In the genomic region with DNA sequence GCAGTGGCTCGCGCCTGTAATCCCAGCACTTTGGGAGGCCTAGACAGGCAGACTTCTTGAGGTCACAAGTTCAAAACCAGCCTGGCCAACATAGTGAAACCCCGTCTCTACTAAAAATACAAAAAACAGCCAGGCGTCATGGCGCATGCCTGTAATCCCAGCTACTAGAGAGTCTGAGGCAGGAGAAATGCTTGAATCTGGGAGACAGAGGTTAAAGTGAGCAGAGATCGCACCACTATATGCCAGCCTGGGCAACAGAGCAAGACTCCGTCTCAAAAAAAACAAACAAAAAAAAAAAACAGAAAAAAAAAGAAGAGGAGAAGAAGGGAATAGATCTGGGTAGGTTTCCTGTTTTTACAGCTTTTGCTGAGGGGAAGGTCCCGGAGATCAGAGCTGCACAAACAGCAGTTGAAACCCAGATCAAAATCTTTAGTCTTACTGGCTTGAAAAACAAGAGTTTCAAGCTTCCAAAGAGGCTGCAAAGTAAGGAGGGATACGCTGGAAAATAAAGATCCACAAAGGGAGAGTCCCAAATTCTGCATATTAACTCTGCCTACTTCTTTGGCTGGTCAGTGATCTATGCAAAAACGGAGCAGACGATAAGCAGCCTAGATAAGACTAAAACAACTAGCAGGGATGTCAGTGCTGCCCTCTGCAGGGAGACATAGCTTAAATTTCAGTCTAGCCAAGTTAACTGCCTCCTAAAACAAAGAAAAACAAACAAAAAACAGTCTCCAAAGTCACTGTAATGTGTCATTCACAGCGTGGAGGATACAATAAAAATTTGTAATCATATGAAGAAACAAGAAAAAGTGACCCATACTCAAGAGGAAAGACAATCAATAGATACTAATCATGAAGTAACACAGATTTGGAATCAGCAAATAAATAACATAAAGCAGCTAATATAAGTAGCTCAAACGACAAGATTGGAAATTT, we compare ENCODE assay signal across 8 cellular contexts.
DNase-seq lines count a peak whose midpoint lies in the region; ATAC-seq and TF ChIP-seq lines count a peak whose summit lies in the region.

No MANE protein-coding gene starts in this region.

- ATAC-seq in HCT116: peak; percentile 86
- ATAC-seq in HG02588 (IDR thresholded peaks at IDR 0.05; ENCODE audit: unreplicated experiment): no peak

- 0 out of 2 replicates have a peak overlapping the region, but pooled peaks have one; percentile 2 for H3K4me2 ChIP-seq in HCT116 (ENCODE audit: low read length)

- H3K27ac ChIP-seq in HCT116 (ENCODE audit: low read depth, low read length): no peak overlapping the region
- no peak overlapping the region for H3K27ac ChIP-seq in ascending aorta

- no TSS peak for BruUV-seq in HCT116 (replicated peaks; lab: Mats Ljungman, UMichigan)

- H3K36me3 ChIP-seq in BJ (ENCODE audit: control insufficient read depth, insufficient read depth, low read length): no peaks in the 10 kb centered on the region
- H3K36me3 ChIP-seq in HCT116 (ENCODE audit: control insufficient read depth in 1 of 2, insufficient read depth in 2 of 2, low read length in 2 of 2): no peaks in the 10 kb centered on the region
- no peaks in the 10 kb centered on the region for H3K36me3 ChIP-seq in ascending aorta

- no peak for TF ChIP-seq POLR2A in HCT116 (IDR thresholded peaks at IDR 0.05; ENCODE audit: borderline replicate concordance, extremely low read depth, insufficient read depth, insufficient read length)

- peak; percentile 11 for DNase-seq in BJ (ENCODE audit: low read depth)
- peak; percentile 19 for DNase-seq in HCT116 (ENCODE audit: low read depth, low spot score)
- DNase-seq in SK-MEL-5 (ENCODE audit: low read depth, low spot score): peak; percentile 66
- no peak for DNase-seq in ascending aorta (ENCODE audit: low spot score in 2 of 2)
- DNase-seq in iPS DF 4.7 (ENCODE audit: extremely low read depth, low spot score): peak; percentile 49
- DNase-seq in stimulated activated CD4-positive, alpha-beta T cell treated with anti-CD3 and anti-CD28 coated beads, Interleukin-1b, Interleukin-23, amount 100 ng/mL, for 48 hours: peak; percentile 32
- no peak for DNase-seq in NCI-H446 (lab: John Stamatoyannopoulos, UW)

- TF ChIP-seq CTCF in BJ (IDR thresholded peaks at IDR 0.05; ENCODE audit: insufficient read depth, low read depth, low read length) (peak; percentile 72), HCT116 (IDR thresholded peaks at IDR 0.05 in 2 of 3, conservative IDR thresholded peaks at IDR 0.05 in 1 of 3; ENCODE audit: borderline replicate concordance in 1 of 3, insufficient read depth in 1 of 3, low read depth in 2 of 3, low read length in 2 of 3) (peak; percentile 28 to 77 (median 72); a peak in 5 of 6 replicates), ascending aorta (IDR thresholded peaks at IDR 0.05) (peak; percentile 5 to 51 (median 27))

- peaks cover 24% of the 10 kb centered on the region; the same call in 1 of the 2 replicates for H4K20me1 ChIP-seq in HCT116 (ENCODE audit: insufficient read depth)

- no peak overlapping the region for H2AFZ ChIP-seq in HCT116 (ENCODE audit: low read depth, low read length, poor library complexity, severe bottlenecking)

- peaks cover 72% of the 10 kb centered on the region for H3K79me2 ChIP-seq in HCT116 (ENCODE audit: insufficient read depth, low read length)

- RAD21 ChIA-PET in HCT116 (lab: Charles Lee; ENCODE audit: low non-redundant PET in 1 of 2, low total read pairs in 2 of 2, uncharacterized antibody in 2 of 2, unreplicated experiment in 2 of 2): no interaction called here

- POLR2A ChIA-PET in BJ (lab: Charles Lee): no interaction called here
- POLR2A ChIA-PET in HCT116 (lab: Charles Lee): no interaction called here

- intact Hi-C loops in HCT116 (cut with micrococcal nuclease) (no loop called here), ascending aorta (cut with DNase I) (no loop called here)

- H3K27me3 ChIP-seq in BJ (ENCODE audit: control insufficient read depth, insufficient read depth, low read length) (no peaks in the 10 kb centered on the region), HCT116 (ENCODE audit: insufficient read depth, low read length) (no peaks in the 10 kb centered on the region), ascending aorta (no peaks in the 10 kb centered on the region)

- H3K9ac ChIP-seq in HCT116 (ENCODE audit: low read length): no peak overlapping the region

- H3K9me2 ChIP-seq in HCT116 (ENCODE audit: insufficient read depth): no peaks in the 10 kb centered on the region

- H3K9me3 ChIP-seq in HCT116 (ENCODE audit: control insufficient read depth in 1 of 2, insufficient read depth in 1 of 2, low read depth in 1 of 2, low read length in 2 of 2) (no peaks in the 10 kb centered on the region), ascending aorta (no peaks in the 10 kb centered on the region)

- in situ Hi-C loops in SK-MEL-5 (cut with HindIII; ENCODE audit: low pct_unique_long_range_greater_than_20kb, low sequenced_read_pairs): no loop called here

- peak; percentile 41; the same call in 1 of the 2 replicates for TF ChIP-seq RAD21 in HCT116 (IDR thresholded peaks at IDR 0.05; ENCODE audit: low read depth)

- CTCF ChIA-PET in BJ (lab: Yijun Ruan, JAX): interaction anchor here (0.6 to 3.4 kb wide), 15 partner anchors 9 to 1431 kb away, joined by 3 to 24 read pairs (median 4); a partner anchor contains a TSS
- CTCF ChIA-PET in HCT116 (lab: Charles Lee): interaction anchor here (0.6 to 2.1 kb wide), 19 partner anchors 9 to 330 kb away, joined by 3 to 10 read pairs (median 4); a partner anchor contains a TSS

- H3K4me1 ChIP-seq in HCT116 (ENCODE audit: control insufficient read depth in 1 of 2, insufficient read depth in 2 of 2, low read length in 2 of 2): no peaks in the 10 kb centered on the region
- H3K4me1 ChIP-seq in ascending aorta: no peaks in the 10 kb centered on the region

- H3K4me3 ChIP-seq in BJ (ENCODE audit: low read depth, low read length) (no peak overlapping the region), HCT116 (replicated peaks in 1 of 2; ENCODE audit: low read depth in 1 of 2, low read length in 2 of 2) (no peak overlapping the region), ascending aorta (peak overlapping the region in 1 of 2 donors; percentile 27)

TF ChIP-seq in HCT116, 20 proteins besides CTCF, POLR2A, EP300 and RAD21:
- TF ChIP-seq, protein P1, sequence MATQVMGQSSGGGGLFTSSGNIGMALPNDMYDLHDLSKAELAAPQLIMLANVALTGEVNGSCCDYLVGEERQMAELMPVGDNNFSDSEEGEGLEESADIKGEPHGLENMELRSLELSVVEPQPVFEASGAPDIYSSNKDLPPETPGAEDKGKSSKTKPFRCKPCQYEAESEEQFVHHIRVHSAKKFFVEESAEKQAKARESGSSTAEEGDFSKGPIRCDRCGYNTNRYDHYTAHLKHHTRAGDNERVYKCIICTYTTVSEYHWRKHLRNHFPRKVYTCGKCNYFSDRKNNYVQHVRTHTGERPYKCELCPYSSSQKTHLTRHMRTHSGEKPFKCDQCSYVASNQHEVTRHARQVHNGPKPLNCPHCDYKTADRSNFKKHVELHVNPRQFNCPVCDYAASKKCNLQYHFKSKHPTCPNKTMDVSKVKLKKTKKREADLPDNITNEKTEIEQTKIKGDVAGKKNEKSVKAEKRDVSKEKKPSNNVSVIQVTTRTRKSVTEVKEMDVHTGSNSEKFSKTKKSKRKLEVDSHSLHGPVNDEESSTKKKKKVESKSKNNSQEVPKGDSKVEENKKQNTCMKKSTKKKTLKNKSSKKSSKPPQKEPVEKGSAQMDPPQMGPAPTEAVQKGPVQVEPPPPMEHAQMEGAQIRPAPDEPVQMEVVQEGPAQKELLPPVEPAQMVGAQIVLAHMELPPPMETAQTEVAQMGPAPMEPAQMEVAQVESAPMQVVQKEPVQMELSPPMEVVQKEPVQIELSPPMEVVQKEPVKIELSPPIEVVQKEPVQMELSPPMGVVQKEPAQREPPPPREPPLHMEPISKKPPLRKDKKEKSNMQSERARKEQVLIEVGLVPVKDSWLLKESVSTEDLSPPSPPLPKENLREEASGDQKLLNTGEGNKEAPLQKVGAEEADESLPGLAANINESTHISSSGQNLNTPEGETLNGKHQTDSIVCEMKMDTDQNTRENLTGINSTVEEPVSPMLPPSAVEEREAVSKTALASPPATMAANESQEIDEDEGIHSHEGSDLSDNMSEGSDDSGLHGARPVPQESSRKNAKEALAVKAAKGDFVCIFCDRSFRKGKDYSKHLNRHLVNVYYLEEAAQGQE (IDR thresholded peaks at IDR 0.05; ENCODE audit: low read depth): no peak
- TF ChIP-seq, protein P2, sequence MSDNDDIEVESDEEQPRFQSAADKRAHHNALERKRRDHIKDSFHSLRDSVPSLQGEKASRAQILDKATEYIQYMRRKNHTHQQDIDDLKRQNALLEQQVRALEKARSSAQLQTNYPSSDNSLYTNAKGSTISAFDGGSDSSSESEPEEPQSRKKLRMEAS (IDR thresholded peaks at IDR 0.05): no peak
- TF ChIP-seq SP1 (IDR thresholded peaks at IDR 0.05; ENCODE audit: low read depth) (no peak), EZH2phosphoT487 (IDR thresholded peaks at IDR 0.05; ENCODE audit: borderline replicate concordance) (no peak), POLR2AphosphoS5 (IDR thresholded peaks at IDR 0.05; ENCODE audit: low read depth, low read length) (no peak), SRF (IDR thresholded peaks at IDR 0.05; ENCODE audit: low read depth) (no peak), TCF7L2 (IDR thresholded peaks at IDR 0.05; ENCODE audit: borderline replicate concordance, extremely low read depth, insufficient read depth, insufficient read length) (no peak), JUND (IDR thresholded peaks at IDR 0.05) (no peak), SIN3A (IDR thresholded peaks at IDR 0.05; ENCODE audit: low read depth) (no peak), EGR1 (IDR thresholded peaks at IDR 0.05; ENCODE audit: low read depth) (no peak), CBX3 (IDR thresholded peaks at IDR 0.05; ENCODE audit: low read depth) (no peak), ZNF274 (IDR thresholded peaks at IDR 0.05; ENCODE audit: low read depth, low read length) (no peak)

Comparison
In these comparisons a context has a peak if more than half of its experiments do, and no peak if none do; other contexts are left out.
1. DNase-seq: peak in BJ (single experiment), HCT116 (single experiment), SK-MEL-5 (single experiment), iPS DF 4.7 (single experiment) and stimulated activated CD4-positive, alpha-beta T cell treated with anti-CD3 and anti-CD28 coated beads, Interleukin-1b, Interleukin-23, amount 100 ng/mL, for 48 hours (single experiment); none in ascending aorta (0 of 2) and NCI-H446 (0 of 2).
2. Peak in every context shown above with its lines, with median percentiles within 50 percentile points of each other: CTCF ChIP-seq.